ENCODE assay signal across 8 cellular contexts in genomic region chr11:128718064-128718463, GRCh38. TPM values are rescaled to one million over a fixed set of nuclear protein-coding genes. Genes with fewer than 3 reads are reported as not detected.
DNase-seq lines count a peak whose midpoint lies in the region; ATAC-seq and TF ChIP-seq lines count a peak whose summit lies in the region.
"Had no signal": no experiment of that assay in that cellular context is flagged by ENCODE, and none has a peak within 500 bp of the region (broad histone marks: within the 10 kb centered on the region; RNA-seq: fewer than 3 reads in every experiment).

No MANE protein-coding gene starts in this region.

- no peak overlapping the region for H3K9ac ChIP-seq in skeletal muscle tissue (ENCODE audit: low read depth in 1 of 3, low read length in 3 of 3)

- H3K36me3 ChIP-seq in skeletal muscle tissue (ENCODE audit: control insufficient read depth in 3 of 3, insufficient read depth in 3 of 3, low read length in 3 of 3) = peaks cover 0 to 2% (median 0%) of the 10 kb centered on the region in 3 donors

- no peaks in the 10 kb centered on the region for H3K27me3 ChIP-seq in skeletal muscle tissue (ENCODE audit: control insufficient read depth in 3 of 3, insufficient read depth in 3 of 3, low read length in 3 of 3)

- H3K4me3 ChIP-seq in GM12865 (ENCODE audit: low read depth, low read length) = peak overlapping the region; percentile 78
- H3K4me3 ChIP-seq in skeletal muscle tissue (ENCODE audit: low read length in 3 of 3) = no peak overlapping the region

- H3K9me3 ChIP-seq in skeletal muscle tissue (ENCODE audit: control insufficient read depth in 3 of 3, low read length in 3 of 3) = no peaks in the 10 kb centered on the region

- no peak for ATAC-seq in effector memory CD8-positive, alpha-beta T cell (replicated peaks)
- ATAC-seq in GM19351 (IDR thresholded peaks at IDR 0.05; ENCODE audit: unreplicated experiment) = no peak

- peak overlapping the region; percentile 83 to 93 for H3K4me3 Mint-ChIP-seq in effector memory CD8-positive, alpha-beta T cell

- peaks cover 51% of the 10 kb centered on the region for H3K36me3 Mint-ChIP-seq in effector memory CD8-positive, alpha-beta T cell (ENCODE audit: insufficient read depth)

- H3K4me1 ChIP-seq in skeletal muscle tissue (ENCODE audit: control insufficient read depth in 3 of 3, insufficient read depth in 3 of 3, low read length in 3 of 3) = peaks cover 41 to 52% (median 42%) of the 10 kb centered on the region in 3 donors

- H3K4me1 Mint-ChIP-seq in effector memory CD8-positive, alpha-beta T cell (ENCODE audit: low read depth in 2 of 2) = peaks cover 91 to 96% of the 10 kb centered on the region in 2 donors

- H3K9me3 Mint-ChIP-seq in effector memory CD8-positive, alpha-beta T cell = no peaks in the 10 kb centered on the region

- peak overlapping the region; percentile 94 to 98 for H3K27ac Mint-ChIP-seq in effector memory CD8-positive, alpha-beta T cell

- DNase-seq in GM12865 (ENCODE audit: low read depth) (no peak), MV-4-11 (lab: John Stamatoyannopoulos, UW) (peak; percentile 51), GM19240 (ENCODE audit: insufficient read length, low spot score) (no peak), DMS 273 (lab: John Stamatoyannopoulos, UW; ENCODE audit: unreplicated experiment) (no peak)
- DNase-seq in effector memory CD8-positive, alpha-beta T cell = no peak
- DNase-seq: NCI-H2029 treated with DMSO at 0.1 percent for 48 hours had no signal

- peak overlapping the region; percentile 75 for H3K27ac ChIP-seq in skeletal muscle tissue (ENCODE audit: low read depth, low read length)

- H3K27me3 Mint-ChIP-seq in effector memory CD8-positive, alpha-beta T cell = no peaks in the 10 kb centered on the region

- TF ChIP-seq CTCF in GM12865 (IDR thresholded peaks at IDR 0.05; ENCODE audit: insufficient read depth, low read depth, low read length, missing control alignments) = no peak

RNA-seq across cellular contexts. Expression of gene FLI1, which starts 24.2 kb away (rescaled TPM):
- 9.4 TPM for total RNA-seq in skeletal muscle tissue
